8 cellular contexts compared by ENCODE assay signal in genomic region chrX:943035-943434, GRCh38.
"Had no signal": no experiment of that assay in that cellular context is flagged by ENCODE, and none has a peak within 500 bp of the region (broad histone marks: within the 10 kb centered on the region; RNA-seq: fewer than 3 reads in every experiment).

No MANE protein-coding gene starts in this region.

- H3K9me3 ChIP-seq: HAP-1 had no signal

- H3K4me1 ChIP-seq: HAP-1 had no signal

- DNase-seq: GM23248, GOT3, H7, H9, HCEC 1CT, HFFc6 had no signal

- H3K27ac ChIP-seq: GM23248 had no signal

- H3K4me3 ChIP-seq: GM23248, GM23338, HAP-1 had no signal

- H3K36me3 ChIP-seq: HAP-1 had no signal
